In the genomic region with DNA sequence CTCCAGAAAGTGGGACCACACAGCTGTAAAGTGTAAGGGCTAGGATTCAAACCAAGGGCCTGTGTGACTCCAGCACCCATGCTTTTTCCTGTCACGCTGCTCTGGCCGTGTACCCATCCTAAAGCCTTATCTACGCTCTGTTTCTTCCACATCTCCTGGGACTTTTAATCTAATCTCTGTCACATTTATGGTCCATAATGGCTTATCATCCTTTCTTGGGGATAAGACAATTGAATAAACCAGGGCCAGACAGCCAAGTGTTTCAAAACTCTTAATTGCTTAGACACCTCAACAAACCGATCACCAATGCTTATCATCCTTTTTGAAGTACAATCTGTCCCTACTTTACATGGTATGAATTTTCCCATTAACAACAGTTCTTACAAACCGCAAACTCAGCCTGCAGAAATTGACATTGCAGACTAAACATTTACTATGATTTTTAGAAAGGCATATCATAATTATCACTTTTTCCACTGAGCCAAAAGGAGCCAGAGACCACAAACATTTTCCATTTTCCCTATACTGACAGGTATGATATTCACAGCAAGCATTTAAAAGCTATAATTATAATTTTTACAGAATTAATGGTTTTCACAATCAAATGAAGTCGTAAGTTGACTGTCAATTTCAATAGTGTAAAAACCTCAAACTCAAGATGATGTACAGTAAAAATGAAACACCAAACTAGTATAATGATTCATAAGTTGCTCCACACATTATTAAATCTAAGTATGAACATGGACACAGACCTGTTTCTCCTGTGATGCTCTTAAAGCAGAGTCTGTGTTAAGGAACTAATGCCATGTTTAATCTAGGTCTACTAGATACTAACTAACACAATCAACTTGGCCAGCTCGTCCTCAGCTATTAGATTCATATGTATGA, we compare ENCODE assay signal across 10 cellular contexts.
DNase-seq lines count a peak whose midpoint lies in the region; ATAC-seq lines count a peak whose summit lies in the region.
"Had no signal": no experiment of that assay in that cellular context is flagged by ENCODE, and none has a peak within 500 bp of the region (broad histone marks: within the 10 kb centered on the region; RNA-seq: fewer than 3 reads in every experiment).

No MANE protein-coding gene starts in this region.

- no peaks in the 10 kb centered on the region for H3K27me3 Mint-ChIP-seq in stimulated activated naive B cell treated with anti-CD40 and anti-IgM and Interleukin-4, amounts not matched to agents 10 μg/mL and 1 μg/mL and 100 μg/mL, for 72 hours

- intact Hi-C loops in left ventricle myocardium superior (cut with micrococcal nuclease) = loop anchor here (5.0 kb wide), 2 partner anchors 275 to 490 kb away; a partner anchor contains a TSS
- intact Hi-C loops in Right ventricle myocardium superior (cut with DNase I) = loop anchor here (2.0 kb wide), 1 partner anchor 488 kb away; a partner anchor contains a TSS

- peak; percentile 17 for ATAC-seq in left ventricle myocardium superior
- ATAC-seq in Right ventricle myocardium superior (ENCODE audit: poor library complexity) = no peak
- peak; percentile 54 for ATAC-seq in GM19395 (IDR thresholded peaks at IDR 0.05; ENCODE audit: unreplicated experiment)
- peak; percentile 46 for ATAC-seq in HG03378 (IDR thresholded peaks at IDR 0.05; ENCODE audit: unreplicated experiment)
- ATAC-seq in stimulated activated naive B cell treated with anti-CD40 and anti-IgM and Interleukin-4, amounts not matched to agents 10 μg/mL and 1 μg/mL and 100 μg/mL, for 72 hours (replicated peaks) = peak; percentile 79 to 81
- ATAC-seq in HG02885 (IDR thresholded peaks at IDR 0.05; ENCODE audit: poor library complexity, unreplicated experiment) = no peak
- ATAC-seq in HG02840 (IDR thresholded peaks at IDR 0.05; ENCODE audit: low FRiP score, unreplicated experiment) = no peak

- DNase-seq in left ventricle myocardium superior = no peak
- DNase-seq in Right ventricle myocardium superior = no peak
- DNase-seq in stimulated activated naive B cell treated with anti-CD40 and anti-IgM and Interleukin-4, amounts not matched to agents 10 μg/mL and 1 μg/mL and 100 μg/mL, for 72 hours = no peak
- no peak for DNase-seq in NCI-H2107 treated with DMSO at 0.1 percent for 48 hours (lab: John Stamatoyannopoulos, UW; ENCODE audit: unreplicated experiment)
- DNase-seq: SIG-M5 had no signal

- H3K9me3 Mint-ChIP-seq in stimulated activated naive B cell treated with anti-CD40 and anti-IgM and Interleukin-4, amounts not matched to agents 10 μg/mL and 1 μg/mL and 100 μg/mL, for 72 hours = no peaks in the 10 kb centered on the region
- H3K9me3 Mint-ChIP-seq: neural progenitor cell had no signal

- peaks cover 28 to 72% of the 10 kb centered on the region in 2 donors for H3K4me1 Mint-ChIP-seq in stimulated activated naive B cell treated with anti-CD40 and anti-IgM and Interleukin-4, amounts not matched to agents 10 μg/mL and 1 μg/mL and 100 μg/mL, for 72 hours

- peak overlapping the region in 1 of 2 donors; percentile 16 for H3K4me3 Mint-ChIP-seq in stimulated activated naive B cell treated with anti-CD40 and anti-IgM and Interleukin-4, amounts not matched to agents 10 μg/mL and 1 μg/mL and 100 μg/mL, for 72 hours
- H3K4me3 Mint-ChIP-seq: neural progenitor cell had no signal

- H3K36me3 Mint-ChIP-seq in stimulated activated naive B cell treated with anti-CD40 and anti-IgM and Interleukin-4, amounts not matched to agents 10 μg/mL and 1 μg/mL and 100 μg/mL, for 72 hours = peaks cover 22 to 29% of the 10 kb centered on the region in 2 donors
- H3K36me3 Mint-ChIP-seq: neural progenitor cell had no signal

- peak overlapping the region; percentile 89 for H3K27ac Mint-ChIP-seq in stimulated activated naive B cell treated with anti-CD40 and anti-IgM and Interleukin-4, amounts not matched to agents 10 μg/mL and 1 μg/mL and 100 μg/mL, for 72 hours
- H3K27ac Mint-ChIP-seq: neural progenitor cell had no signal

Comparison
In these comparisons a context has a peak if more than half of its experiments do, and no peak if none do; other contexts are left out.
1. ATAC-seq: peak in left ventricle myocardium superior (single experiment), GM19395 (single experiment), HG03378 (single experiment) and stimulated activated naive B cell treated with anti-CD40 and anti-IgM and Interleukin-4, amounts not matched to agents 10 μg/mL and 1 μg/mL and 100 μg/mL, for 72 hours (2 of 2); none in Right ventricle myocardium superior (single experiment), HG02885 (single experiment) and HG02840 (single experiment).